Comparison of ENCODE assay signal across 17 cellular contexts in the genomic region with DNA sequence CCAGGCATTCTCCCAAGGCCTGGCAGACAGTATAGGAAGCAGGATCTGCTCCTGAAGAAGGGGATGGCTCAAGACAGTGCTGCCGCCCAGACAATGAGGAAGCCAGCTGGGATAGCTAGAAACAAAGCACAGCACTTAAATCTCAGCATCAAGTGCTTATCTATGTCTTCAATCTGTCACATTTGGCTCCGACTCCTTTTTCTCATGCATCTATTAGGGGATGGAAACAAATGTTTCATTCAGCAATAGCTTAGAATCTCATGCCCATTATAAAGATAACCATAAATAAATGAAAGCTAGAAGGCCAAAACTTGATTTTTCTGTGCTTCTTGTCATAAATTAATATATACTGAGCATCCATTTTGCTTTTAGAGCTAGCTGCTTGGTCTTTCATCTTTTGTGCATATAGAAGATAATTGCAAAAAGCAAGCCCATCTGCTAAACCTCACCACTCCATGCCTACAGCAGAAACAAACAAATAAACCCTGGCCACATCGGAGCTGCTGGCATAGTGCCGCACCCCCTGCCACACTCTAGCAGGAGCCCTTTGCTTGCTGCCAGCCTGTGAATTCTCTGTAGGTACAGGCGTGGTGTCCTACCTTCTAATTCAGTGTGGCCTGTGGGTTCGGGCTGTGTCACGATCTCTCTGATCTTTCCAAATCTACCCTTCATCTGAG.
DNase-seq lines count a peak whose midpoint lies in the region; ATAC-seq lines count a peak whose summit lies in the region.
"Had no signal": no experiment of that assay in that cellular context is flagged by ENCODE, and none has a peak within 500 bp of the region (broad histone marks: within the 10 kb centered on the region; RNA-seq: fewer than 3 reads in every experiment).

No MANE protein-coding gene starts in this region.

- intact Hi-C loops in right cardiac atrium (cut with DNase I): no loop called here

- no peaks in the 10 kb centered on the region for H3K9me3 ChIP-seq in right cardiac atrium (ENCODE audit: control insufficient read depth, low read length)
- H3K9me3 ChIP-seq: A549, SJCRH30 had no signal

- no peak overlapping the region for H3K4me3 ChIP-seq in ACC112 (ENCODE audit: low read depth, low read length)
- H3K4me3 ChIP-seq in right cardiac atrium (ENCODE audit: low read length): no peak overlapping the region
- H3K4me3 ChIP-seq: A549, GM23338, PC-9, SJCRH30 had no signal

- DNase-seq in G401 (ENCODE audit: low spot score): peak; percentile 68
- peak; percentile 85 for DNase-seq in NCI-H524 treated with DMSO at 0.1 percent for 48 hours (lab: John Stamatoyannopoulos, UW)
- peak; percentile 45 for DNase-seq in left kidney (ENCODE audit: low read depth, low spot score)
- DNase-seq in right cardiac atrium: no peak
- no peak for DNase-seq in HPDE6-E6E7 (ENCODE audit: extremely low spot score)
- DNase-seq: COR-L47, NCI-H1417 treated with DMSO at 0.1 percent for 48 hours, NCI-H2029 treated with DMSO at 0.1 percent for 48 hours, NCI-H226, PC-9, SJCRH30 had no signal

- H3K27ac ChIP-seq in ACC112 (ENCODE audit: low read depth, low read length): no peak overlapping the region
- H3K27ac ChIP-seq in right cardiac atrium (ENCODE audit: low read length): no peak overlapping the region
- H3K27ac ChIP-seq: A549, HL-60, PC-9, SJCRH30 had no signal

- no peaks in the 10 kb centered on the region for H3K79me2 ChIP-seq in ACC112 (ENCODE audit: control insufficient read depth, insufficient read depth, low read length, unreplicated experiment)

- H3K4me1 ChIP-seq in ACC112 (ENCODE audit: control insufficient read depth, insufficient read depth, low read length, unreplicated experiment): no peaks in the 10 kb centered on the region
- H3K4me1 ChIP-seq in right cardiac atrium (ENCODE audit: control insufficient read depth, insufficient read depth, low read length): no peaks in the 10 kb centered on the region
- H3K4me1 ChIP-seq: A549, SJCRH30 had no signal

- no peaks in the 10 kb centered on the region for H3K36me3 ChIP-seq in ACC112 (ENCODE audit: insufficient read depth, low read length)

- peaks cover 4% of the 10 kb centered on the region; the same call in 1 of the 2 replicates for H3K27me3 ChIP-seq in ACC112 (ENCODE audit: insufficient read depth, low read length)
- no peaks in the 10 kb centered on the region for H3K27me3 ChIP-seq in right cardiac atrium (ENCODE audit: control insufficient read depth, insufficient read depth)
- H3K27me3 ChIP-seq: SJCRH30 had no signal

- in situ Hi-C loops in G401 (cut with HindIII; ENCODE audit: low sequenced_read_pairs): no loop called here

- WGBS in right cardiac atrium: 84% methylated on average over 7 of the region's 7 CpGs

- ATAC-seq in right cardiac atrium: no peak
- no peak for ATAC-seq in GM21528 (IDR thresholded peaks at IDR 0.05; ENCODE audit: low FRiP score, unreplicated experiment)
- no peak for ATAC-seq in GM21390 (IDR thresholded peaks at IDR 0.05; ENCODE audit: unreplicated experiment)
- ATAC-seq: A549, GM23338 had no signal

- peak overlapping the region; percentile 25 for H2AFZ ChIP-seq in ACC112 (ENCODE audit: low read length, unreplicated experiment)
- H2AFZ ChIP-seq: GM23338, PC-9 had no signal

Comparison
In these comparisons a context has a peak if more than half of its experiments do, and no peak if none do; other contexts are left out.
1. DNase-seq: peak in G401 (single experiment), NCI-H524 treated with DMSO at 0.1 percent for 48 hours (single experiment) and left kidney (single experiment); none in right cardiac atrium (0 of 3) and HPDE6-E6E7 (single experiment).